Comparison of ENCODE assay signal across 29 cellular contexts in the genomic region with DNA sequence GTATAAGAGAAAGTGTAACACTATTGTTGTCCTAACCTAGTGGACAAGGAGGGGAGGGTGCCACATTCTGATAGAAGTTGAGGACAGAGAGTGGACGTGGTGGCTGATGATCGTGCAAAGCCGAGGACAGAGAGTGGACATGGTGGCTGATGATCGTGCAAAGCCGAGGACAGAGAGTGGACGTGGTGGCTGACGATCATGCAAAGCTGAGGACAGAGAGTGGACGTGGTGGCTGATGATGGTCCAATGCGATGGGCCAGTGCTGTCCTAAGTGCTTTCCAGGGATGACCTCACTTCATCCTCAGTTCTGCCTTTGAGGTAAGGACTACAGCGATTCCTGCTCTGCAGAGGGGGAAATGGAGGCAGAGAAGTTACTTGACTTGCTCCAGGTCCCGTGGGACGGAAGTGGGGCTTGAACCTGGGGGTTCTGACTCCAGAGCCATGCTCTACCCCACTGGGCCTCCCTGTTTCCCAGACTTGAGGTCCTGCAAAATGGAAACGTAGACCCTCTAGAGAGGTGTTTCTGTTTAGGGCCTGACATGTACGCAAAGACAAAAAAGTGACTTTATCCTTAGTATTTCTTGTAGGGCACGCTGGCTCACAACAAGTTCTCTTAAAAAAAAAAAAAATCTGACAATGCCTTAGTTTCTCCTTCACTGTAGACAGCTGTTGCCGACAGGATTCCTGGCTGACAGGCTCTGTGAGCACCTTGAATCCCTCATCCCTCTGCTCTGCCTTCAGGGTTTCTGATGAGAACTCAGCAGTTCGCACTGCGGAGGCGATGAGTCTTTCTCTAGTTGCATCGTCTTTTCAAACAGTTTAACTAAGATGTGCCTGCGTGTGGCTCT.
"Had no signal": no experiment of that assay in that cellular context is flagged by ENCODE, and none has a peak within 500 bp of the region (broad histone marks: within the 10 kb centered on the region; RNA-seq: fewer than 3 reads in every experiment).

No MANE protein-coding gene starts in this region.

- H3K36me3 Mint-ChIP-seq: activated naive CD4-positive, alpha-beta T cell treated with anti-CD3 and anti-CD28 coated beads, Interleukin-2, amount 50 U/mL, for 24 hours had no signal

- H3K9me3 ChIP-seq: SJSA1 had no signal

- H3K4me1 Mint-ChIP-seq: activated B cell treated with CpG ODN at 0.5 μM for 24 hours; activated CD4-positive, alpha-beta memory T cell treated with anti-CD3 and anti-CD28 coated beads, Interleukin-2, amount 10 ng/mL, durations not matched to agents 7 days and 5 days; activated naive CD4-positive, alpha-beta T cell treated with anti-CD3 and anti-CD28 coated beads, Interleukin-2, amount 50 U/mL, for 24 hours; brain had no signal

- H3K36me3 ChIP-seq: cardiac muscle cell, SJSA1 had no signal

- H3K27ac ChIP-seq: cardiac muscle cell, SJSA1 had no signal

- H3K4me3 Mint-ChIP-seq: activated B cell treated with CpG ODN at 0.5 μM for 24 hours; activated CD4-positive, alpha-beta memory T cell treated with anti-CD3 and anti-CD28 coated beads, Interleukin-2, amount 10 ng/mL, durations not matched to agents 7 days and 5 days; activated naive CD4-positive, alpha-beta T cell treated with anti-CD3 and anti-CD28 coated beads, Interleukin-2, amount 50 U/mL, for 24 hours; brain; T-helper 17 cell had no signal

- ATAC-seq: PC-3, T-helper 17 cell had no signal

- DNase-seq: activated B cell treated with CpG ODN at 0.5 μM for 24 hours; activated CD4-positive, alpha-beta memory T cell treated with anti-CD3 and anti-CD28 coated beads, Interleukin-2, amount 10 ng/mL, durations not matched to agents 7 days and 5 days; activated CD4-positive, alpha-beta T cell treated with anti-CD3 and anti-CD28 coated beads for 1 hour; activated CD4-positive, alpha-beta T cell treated with anti-CD3 and anti-CD28 coated beads, Interleukin-2, amount 50 U/mL, for 1 hour; activated CD8-positive, alpha-beta memory T cell treated with anti-CD3 and anti-CD28 coated beads, Interleukin-2, amount 50 U/mL, for 4 hours; activated effector memory CD4-positive, alpha-beta T cell treated with Interleukin-2 at 50 U/mL for 16 hours; activated naive CD4-positive, alpha-beta T cell; activated T-cell treated with anti-CD3 and anti-CD28 coated beads, Interleukin-2, amount 50 U/mL, for 1 hour; amygdala; Karpas-422; MM.1S; NCI-H1105; NCI-H1436; NCI-H1694 treated with DMSO at 0.1 percent for 48 hours; NCI-H2029 treated with DMSO at 0.1 percent for 48 hours; NCI-H345; NCI-H510A treated with DMSO at 0.1 percent for 48 hours; NCI-H69; PC-3; SHP77; T-helper 17 cell; T1000 had no signal

- FAIRE-seq: astrocyte, RCC 7860, TTC549 had no signal

- H3K27ac Mint-ChIP-seq: activated B cell treated with CpG ODN at 0.5 μM for 24 hours; activated CD4-positive, alpha-beta memory T cell treated with anti-CD3 and anti-CD28 coated beads, Interleukin-2, amount 10 ng/mL, durations not matched to agents 7 days and 5 days; activated naive CD4-positive, alpha-beta T cell treated with anti-CD3 and anti-CD28 coated beads, Interleukin-2, amount 50 U/mL, for 24 hours; brain; T-helper 17 cell had no signal

- H3K27me3 ChIP-seq: cardiac muscle cell, SJSA1 had no signal

- H3K4me1 ChIP-seq: SJSA1 had no signal

- H3K4me3 ChIP-seq: cardiac muscle cell, SJSA1 had no signal

- H3K9me3 Mint-ChIP-seq: activated B cell treated with CpG ODN at 0.5 μM for 24 hours; activated CD4-positive, alpha-beta memory T cell treated with anti-CD3 and anti-CD28 coated beads, Interleukin-2, amount 10 ng/mL, durations not matched to agents 7 days and 5 days; activated naive CD4-positive, alpha-beta T cell treated with anti-CD3 and anti-CD28 coated beads, Interleukin-2, amount 50 U/mL, for 24 hours had no signal

- H3K27me3 Mint-ChIP-seq: activated B cell treated with CpG ODN at 0.5 μM for 24 hours; activated CD4-positive, alpha-beta memory T cell treated with anti-CD3 and anti-CD28 coated beads, Interleukin-2, amount 10 ng/mL, durations not matched to agents 7 days and 5 days; activated naive CD4-positive, alpha-beta T cell treated with anti-CD3 and anti-CD28 coated beads, Interleukin-2, amount 50 U/mL, for 24 hours; brain; T-helper 17 cell had no signal
